11 cellular contexts compared by ENCODE assay signal in genomic region chr12:122088181-122088810, GRCh38. TPM values are rescaled to one million over a fixed set of nuclear protein-coding genes. Genes with fewer than 3 reads are reported as not detected.
DNase-seq lines count a peak whose midpoint lies in the region; ATAC-seq, FAIRE-seq and TF ChIP-seq lines count a peak whose summit lies in the region.
"Had no signal": no experiment of that assay in that cellular context is flagged by ENCODE, and none has a peak within 500 bp of the region (broad histone marks: within the 10 kb centered on the region; RNA-seq: fewer than 3 reads in every experiment).

No MANE protein-coding gene starts in this region.

- no peak for TF ChIP-seq POLR2A in tibial nerve (IDR thresholded peaks at IDR 0.05)

- ATAC-seq in naive thymus-derived CD8-positive, alpha-beta T cell, result no peak
- ATAC-seq in GM19463 (IDR thresholded peaks at IDR 0.05; ENCODE audit: unreplicated experiment), result no peak

- no peaks in the 10 kb centered on the region for H3K27me3 Mint-ChIP-seq in T-helper 2 cell treated with Interferon-gamma antibody and Interleukin-4, amounts not matched to agents 5 μg/mL and 100 μg/mL, for 36 hours (ENCODE audit: low read depth)
- no peaks in the 10 kb centered on the region for H3K27me3 Mint-ChIP-seq in naive thymus-derived CD8-positive, alpha-beta T cell

- peaks cover 0 to 73% (median 39%) of the 10 kb centered on the region in 4 donors for H3K4me1 ChIP-seq in tibial nerve
- H3K4me1 ChIP-seq in kidney (ENCODE audit: control insufficient read depth in 1 of 2, insufficient read depth in 1 of 2, low read depth in 1 of 2, low read length in 2 of 2), result peaks cover 32 to 34% of the 10 kb centered on the region in 2 donors

- TF ChIP-seq CTCF in coronary artery (IDR thresholded peaks at IDR 0.05), result no peak
- no peak for TF ChIP-seq CTCF in tibial nerve (IDR thresholded peaks at IDR 0.05)
- TF ChIP-seq CTCF in kidney (IDR thresholded peaks at IDR 0.05; ENCODE audit: borderline replicate concordance, extremely low read depth, insufficient read depth), result no peak

- H3K9me3 ChIP-seq in tibial nerve (no peaks in the 10 kb centered on the region), kidney (ENCODE audit: control insufficient read depth in 1 of 2, low read length in 2 of 2) (no peaks in the 10 kb centered on the region)

- no peaks in the 10 kb centered on the region for H3K27me3 ChIP-seq in tibial nerve

- H3K36me3 ChIP-seq in tibial nerve (peaks cover 0 to 20% (median 0%) of the 10 kb centered on the region in 3 donors), kidney (ENCODE audit: control insufficient read depth in 1 of 2, insufficient read depth in 2 of 2, low read length in 2 of 2) (peaks cover 2 to 4% of the 10 kb centered on the region in 2 donors)

- intact Hi-C loops in kidney (cut with DNase I), result no loop called here

- peaks cover 49% of the 10 kb centered on the region for H3K36me3 Mint-ChIP-seq in T-helper 2 cell treated with Interferon-gamma antibody and Interleukin-4, amounts not matched to agents 5 μg/mL and 100 μg/mL, for 36 hours (ENCODE audit: low read depth)
- H3K36me3 Mint-ChIP-seq in naive thymus-derived CD8-positive, alpha-beta T cell, result peaks cover 0 to 42% (median 16%) of the 10 kb centered on the region in 3 donors

- no peak for DNase-seq in T-helper 2 cell treated with Interferon-gamma antibody and Interleukin-4, amounts not matched to agents 5 μg/mL and 100 μg/mL, for 36 hours (ENCODE audit: low spot score)
- DNase-seq in T-helper 2 cell (no peak), coronary artery (ENCODE audit: low spot score) (no peak), tibial nerve (ENCODE audit: low spot score in 2 of 2) (no peak), kidney (no peak), HPDE6-E6E7 (ENCODE audit: extremely low spot score) (no peak)
- DNase-seq in naive thymus-derived CD8-positive, alpha-beta T cell, result no peak
- DNase-seq: amniotic stem cell, NCI-H510A, small intestine had no signal

- FAIRE-seq in kidney (lab: Jason Lieb, UNC), result no peak
- FAIRE-seq: small intestine had no signal

- peak overlapping the region; percentile 13 for H3K4me3 ChIP-seq in coronary artery
- no peak overlapping the region for H3K4me3 ChIP-seq in tibial nerve
- no peak overlapping the region for H3K4me3 ChIP-seq in kidney (ENCODE audit: low read length in 2 of 2)

- H3K4me1 Mint-ChIP-seq in T-helper 2 cell treated with Interferon-gamma antibody and Interleukin-4, amounts not matched to agents 5 μg/mL and 100 μg/mL, for 36 hours (ENCODE audit: low read depth), result peaks cover 40% of the 10 kb centered on the region
- peaks cover 39 to 68% (median 54%) of the 10 kb centered on the region in 4 donors for H3K4me1 Mint-ChIP-seq in naive thymus-derived CD8-positive, alpha-beta T cell

- no peak for TF ChIP-seq EP300 in tibial nerve (IDR thresholded peaks at IDR 0.05)

- POLR2A ChIA-PET in naive thymus-derived CD8-positive, alpha-beta T cell (lab: Charles Lee), result interaction anchor here (0.6 to 9.3 kb wide), 7 partner anchors 9 to 1887 kb away, joined by 3 to 249 read pairs (median 4); partner anchors contain the start of genes MLXIP, RHOF and RPLP0

- no peak overlapping the region for H3K9ac ChIP-seq in kidney (ENCODE audit: low read length in 2 of 2)

- 51 to 58% methylated on average over 9 of the region's 9 CpGs for WGBS in tibial nerve, 2 donors

- H3K4me3 Mint-ChIP-seq in T-helper 2 cell treated with Interferon-gamma antibody and Interleukin-4, amounts not matched to agents 5 μg/mL and 100 μg/mL, for 36 hours, result no peak overlapping the region
- H3K4me3 Mint-ChIP-seq in naive thymus-derived CD8-positive, alpha-beta T cell, result peak overlapping the region in 9 of 10 donors; percentile 40 to 97 (median 91)

- H3K27ac ChIP-seq in coronary artery (peak overlapping the region; percentile 68 to 80), tibial nerve (peak overlapping the region in 3 of 4 donors; percentile 50 to 70 (median 64)), kidney (ENCODE audit: low read depth in 2 of 2, low read length in 2 of 2) (no peak overlapping the region)

- H3K9me3 Mint-ChIP-seq in T-helper 2 cell treated with Interferon-gamma antibody and Interleukin-4, amounts not matched to agents 5 μg/mL and 100 μg/mL, for 36 hours, result no peaks in the 10 kb centered on the region
- no peaks in the 10 kb centered on the region for H3K9me3 Mint-ChIP-seq in naive thymus-derived CD8-positive, alpha-beta T cell

- peak overlapping the region; percentile 56 for H3K27ac Mint-ChIP-seq in T-helper 2 cell treated with Interferon-gamma antibody and Interleukin-4, amounts not matched to agents 5 μg/mL and 100 μg/mL, for 36 hours
- H3K27ac Mint-ChIP-seq in naive thymus-derived CD8-positive, alpha-beta T cell, result peak overlapping the region in 5 of 10 donors; percentile 93 to 98 (median 95)

RNA-seq across cellular contexts. Expression of gene MLXIP, which starts 9.7 kb away (rescaled TPM):
- 100 to 1,000 TPM; 162 to 165 TPM for total RNA-seq in naive thymus-derived CD8-positive, alpha-beta T cell
- 10 to 100 TPM; 17.3 to 43.3 (median 20.0) TPM for polyA plus RNA-seq in naive thymus-derived CD8-positive, alpha-beta T cell
- 10 to 100 TPM; 22.1 to 57.0 (median 27.1) TPM for total RNA-seq in tibial nerve
- total RNA-seq in kidney, result 67.6 TPM
- polyA plus RNA-seq in kidney (ENCODE audit: insufficient read depth, low read depth, low replicate concordance), result 10.9 TPM

Comparison
In these comparisons a context has a peak if more than half of its experiments do, and no peak if none do; other contexts are left out.
1. H3K27ac ChIP-seq: peak in coronary artery (2 of 2) and tibial nerve (3 of 4); none in kidney (0 of 2).